ENCODE assay signal across 8 cellular contexts in the genomic region with DNA sequence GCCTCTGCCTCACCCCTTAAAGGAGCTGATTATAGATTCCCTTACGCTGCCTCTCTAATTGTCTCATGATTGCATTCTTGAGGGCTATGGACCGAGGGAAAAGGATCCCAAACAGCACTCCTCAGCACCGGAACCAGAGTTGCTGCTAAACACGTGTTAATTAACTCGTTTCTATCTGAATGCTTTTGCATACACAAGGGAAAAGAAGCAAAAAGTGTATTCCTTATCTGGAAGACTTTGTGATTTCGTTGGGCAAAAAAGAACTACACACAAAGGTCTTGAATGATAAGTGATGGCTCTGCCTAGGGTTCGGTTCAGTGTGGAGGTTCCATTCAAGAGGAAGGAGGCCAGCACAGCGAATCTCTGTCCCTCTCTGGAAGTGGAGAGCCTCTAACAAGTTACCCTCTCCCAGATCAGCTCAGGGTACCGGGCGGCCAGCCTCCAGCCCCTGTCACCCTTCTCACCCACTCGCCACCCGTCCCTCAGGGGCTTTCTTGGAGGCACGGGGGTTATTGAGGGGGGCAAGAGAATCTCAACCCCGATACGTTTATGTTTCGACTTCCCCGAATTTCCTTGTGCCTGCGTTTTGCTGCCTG. TPM values are rescaled to one million over a fixed set of nuclear protein-coding genes. Genes with fewer than 3 reads are reported as not detected.
A peak's percentile ranks its signal among the peaks of the same experiment; 100 is the strongest.
DNase-seq lines count a peak whose midpoint lies in the region; ATAC-seq, FAIRE-seq and TF ChIP-seq lines count a peak whose summit lies in the region.

No MANE protein-coding gene starts in this region.

- CTCF ChIA-PET in AG04450 (lab: Charles Lee): interaction anchor here (0.8 kb wide), 1 partner anchor 54 kb away, joined by 3 read pairs; no protein-coding TSS in a partner anchor

- peak; percentile 78 for FAIRE-seq in GM19239 (lab: Jason Lieb, UNC)

- H3K4me3 ChIP-seq in AG04450 (ENCODE audit: low read depth, low read length) (peak overlapping the region; percentile 76), WI38 (ENCODE audit: low read depth, low read length) (peak overlapping the region; percentile 86), fibroblast of mammary gland (ENCODE audit: control insufficient read depth, low read depth, low read length) (peak overlapping the region; percentile 78)

- no peak for ATAC-seq in HG02759 (IDR thresholded peaks at IDR 0.05; ENCODE audit: unreplicated experiment)
- no peak for ATAC-seq in omental fat pad (ENCODE audit: low FRiP score)

- H3K9me3 ChIP-seq in AG04450 (ENCODE audit: control insufficient read depth, insufficient read depth, low read length): no peaks in the 10 kb centered on the region; the same call in 1 of the 2 replicates

- peak overlapping the region; percentile 98 for H3K27ac ChIP-seq in AG04450 (ENCODE audit: low read depth, low read length)

- DNase-seq in AG04450 (ENCODE audit: low read depth, low spot score) (no peak), GM19239 (ENCODE audit: insufficient read length, low spot score) (no peak), fibroblast of mammary gland (ENCODE audit: low read depth) (peak; percentile 43), pons (ENCODE audit: low spot score) (peak; percentile 69), omental fat pad (ENCODE audit: low spot score) (no peak)
- no peak for DNase-seq in effector CD8-positive, alpha-beta T cell (lab: John Stamatoyannopoulos, UW)

- TF ChIP-seq CTCF in AG04450 (IDR thresholded peaks at IDR 0.05; ENCODE audit: low read depth, low read length) (no peak), WI38 (IDR thresholded peaks at IDR 0.05; ENCODE audit: low read depth, low read length) (no peak), fibroblast of mammary gland (conservative IDR thresholded peaks at IDR 0.05; ENCODE audit: control insufficient read depth, insufficient read depth, low read depth, low read length) (no peak), omental fat pad (IDR thresholded peaks at IDR 0.05) (no peak)

- H3K27me3 ChIP-seq in AG04450 (ENCODE audit: control insufficient read depth, insufficient read depth, low read length): no peaks in the 10 kb centered on the region

- POLR2A ChIA-PET in AG04450 (lab: Yijun Ruan, JAX): interaction anchor here (0.6 to 2.2 kb wide), 4 partner anchors 22 to 45 kb away, joined by 3 to 8 read pairs (median 3); a partner anchor contains a TSS

RNA-seq across cellular contexts. Expression of a gene that starts 0.5 kb away (rescaled TPM):
- 40.5 and 41.0 TPM in 2 replicates for polyA plus RNA-seq in AG04450 (2011; rRNA removed)
- 49.9 and 58.5 TPM in 2 replicates for polyA minus RNA-seq in AG04450 (2011; rRNA and poly(A)+ RNA removed)
- 100 to 1,000 TPM; 115 to 126 (median 118) TPM for total RNA-seq in omental fat pad

RNA-seq across cellular contexts. Expression of a gene that starts 1.2 kb away (rescaled TPM):
- 23.8 and 27.2 TPM in 2 replicates for polyA plus RNA-seq in AG04450 (2011; rRNA removed)
- polyA minus RNA-seq in AG04450 (2011; rRNA and poly(A)+ RNA removed): 26.2 and 30.3 TPM in 2 replicates
- 10 to 100 TPM in 1 of 4 donors, 1 to 10 TPM in 3; 6.1 to 10.4 (median 7.9) TPM for total RNA-seq in omental fat pad

RNA-seq across cellular contexts. Expression of a gene that starts 10.5 kb away (rescaled TPM):
- polyA plus RNA-seq in AG04450 (2011; rRNA removed): 0.07 and 0.11 TPM in 2 replicates
- not detected in 2 replicates for polyA minus RNA-seq in AG04450 (2011; rRNA and poly(A)+ RNA removed)
- 1 to 10 TPM; 1.6 to 3.2 (median 2.3) TPM for total RNA-seq in omental fat pad

RNA-seq across cellular contexts. Expression of a gene that starts 21.7 kb away (rescaled TPM):
- polyA plus RNA-seq in AG04450 (2011; rRNA removed): 44.1 and 59.9 TPM in 2 replicates
- 45.5 and 61.4 TPM in 2 replicates for polyA minus RNA-seq in AG04450 (2011; rRNA and poly(A)+ RNA removed)
- total RNA-seq in omental fat pad: 10 to 100 TPM; 44.0 to 67.6 (median 51.6) TPM

RNA-seq across cellular contexts. Expression of a gene that starts 24.4 kb away (rescaled TPM):
- polyA plus RNA-seq in AG04450 (2011; rRNA removed): 9.7 and 11.3 TPM in 2 replicates
- 2.3 and 3.9 TPM in 2 replicates for polyA minus RNA-seq in AG04450 (2011; rRNA and poly(A)+ RNA removed)
- total RNA-seq in omental fat pad: 10 to 100 TPM; 23.5 to 38.5 (median 26.9) TPM

Comparison
In these comparisons a context has a peak if more than half of its experiments do, and no peak if none do; other contexts are left out.
1. DNase-seq: peak in fibroblast of mammary gland (single experiment) and pons (single experiment); none in AG04450 (single experiment), GM19239 (single experiment), omental fat pad (single experiment) and effector CD8-positive, alpha-beta T cell (single experiment).
2. Peak in every context shown above with its lines, with median percentiles within 50 percentile points of each other: H3K4me3 ChIP-seq.